ENCODE assay signal across 9 cellular contexts in genomic region chr12:50507930-50508329, GRCh38. TPM values are rescaled to one million over a fixed set of nuclear protein-coding genes. Genes with fewer than 3 reads are reported as not detected.
DNase-seq lines count a peak whose midpoint lies in the region; ATAC-seq, FAIRE-seq and TF ChIP-seq lines count a peak whose summit lies in the region.
"Had no signal": no experiment of that assay in that cellular context is flagged by ENCODE, and none has a peak within 500 bp of the region (broad histone marks: within the 10 kb centered on the region; RNA-seq: fewer than 3 reads in every experiment).

No MANE protein-coding gene starts in this region.

- H3K9me3 Mint-ChIP-seq in CD14-positive monocyte, result peaks cover 0 to 2% (median 0%) of the 10 kb centered on the region in 7 donors
- H3K9me3 Mint-ChIP-seq in IgD-negative memory B cell, result no peaks in the 10 kb centered on the region
- no peaks in the 10 kb centered on the region for H3K9me3 Mint-ChIP-seq in naive thymus-derived CD8-positive, alpha-beta T cell

- H3K36me3 ChIP-seq in bronchial epithelial cell (ENCODE audit: control insufficient read depth, insufficient read depth, low read length), result no peaks in the 10 kb centered on the region

- no peak for FAIRE-seq in bronchial epithelial cell (lab: Jason Lieb, UNC)

- no peak overlapping the region for H3K4me3 ChIP-seq in bronchial epithelial cell (ENCODE audit: low read depth, low read length)

- no peak for TF ChIP-seq CTCF in CD14-positive monocyte (IDR thresholded peaks at IDR 0.05)
- TF ChIP-seq CTCF in bronchial epithelial cell (IDR thresholded peaks at IDR 0.05; ENCODE audit: insufficient read depth, low read length, severe bottlenecking), result no peak

- peaks cover 50% of the 10 kb centered on the region for H3K4me1 Mint-ChIP-seq in CD14-positive monocyte
- peaks cover 32 to 48% (median 41%) of the 10 kb centered on the region in 3 donors for H3K4me1 Mint-ChIP-seq in IgD-negative memory B cell
- H3K4me1 Mint-ChIP-seq in naive thymus-derived CD8-positive, alpha-beta T cell, result peaks cover 34 to 68% (median 54%) of the 10 kb centered on the region in 4 donors

- H3K27ac Mint-ChIP-seq in CD14-positive monocyte, result peak overlapping the region in 6 of 7 donors; percentile 35 to 84 (median 62)
- peak overlapping the region in 2 of 3 donors; percentile 36 to 42 for H3K27ac Mint-ChIP-seq in IgD-negative memory B cell
- peak overlapping the region; percentile 72 to 95 (median 93) for H3K27ac Mint-ChIP-seq in naive thymus-derived CD8-positive, alpha-beta T cell

- no peak for DNase-seq in CD14-positive monocyte (ENCODE audit: low spot score)
- peak; percentile 21 for DNase-seq in bronchial epithelial cell (ENCODE audit: low read depth)
- DNase-seq in naive thymus-derived CD8-positive, alpha-beta T cell, result peak in 5 of 10 donors; percentile 15 to 49 (median 27)
- DNase-seq in HUDEP-2 (lab: John Stamatoyannopoulos, UW; ENCODE audit: unreplicated experiment in 76 of 76), result no peak
- DNase-seq in glomerular visceral epithelial cell (ENCODE audit: extremely low spot score), result no peak
- DNase-seq: left ventricle myocardium superior had no signal

- H3K36me3 Mint-ChIP-seq in CD14-positive monocyte, result no peaks in the 10 kb centered on the region
- H3K36me3 Mint-ChIP-seq in IgD-negative memory B cell, result peaks cover 4% of the 10 kb centered on the region
- H3K36me3 Mint-ChIP-seq in naive thymus-derived CD8-positive, alpha-beta T cell, result no peaks in the 10 kb centered on the region

- H3K27me3 Mint-ChIP-seq in CD14-positive monocyte (ENCODE audit: low read depth in 3 of 3) (no peaks in the 10 kb centered on the region), IgD-negative memory B cell (no peaks in the 10 kb centered on the region)
- no peaks in the 10 kb centered on the region for H3K27me3 Mint-ChIP-seq in naive thymus-derived CD8-positive, alpha-beta T cell

- H3K27me3 ChIP-seq in bronchial epithelial cell (ENCODE audit: control insufficient read depth, insufficient read depth, low read length), result no peaks in the 10 kb centered on the region

- peak overlapping the region in 1 of 2 donors; percentile 35 for H3K4me3 Mint-ChIP-seq in CD14-positive monocyte
- peak overlapping the region; percentile 67 to 98 (median 78) for H3K4me3 Mint-ChIP-seq in IgD-negative memory B cell
- H3K4me3 Mint-ChIP-seq in naive thymus-derived CD8-positive, alpha-beta T cell, result peak overlapping the region; percentile 93 to 98 (median 96)

- ATAC-seq in naive thymus-derived CD8-positive, alpha-beta T cell, result peak; percentile 24 to 27
- ATAC-seq in GM21576 (IDR thresholded peaks at IDR 0.05; ENCODE audit: unreplicated experiment), result no peak
- no peak for ATAC-seq in HG03442 (IDR thresholded peaks at IDR 0.05; ENCODE audit: unreplicated experiment)
- ATAC-seq: left ventricle myocardium superior had no signal

- intact Hi-C loops in CD14-positive monocyte (cut with micrococcal nuclease), result loop anchor here in 1 of 2 donors (5.0 to 10.0 kb wide), 2 partner anchors 44 to 257 kb away; partner anchors contain the start of gene ATF1

- POLR2A ChIA-PET in naive thymus-derived CD8-positive, alpha-beta T cell (lab: Charles Lee), result interaction anchor here (0.7 to 4.5 kb wide), 10 partner anchors 10 to 936 kb away, joined by 3 to 23 read pairs (median 4); partner anchors contain the start of gene ATF1

RNA-seq across cellular contexts. Expression of gene DIP2B, which starts 3.1 kb away (rescaled TPM):
- 1 to 10 TPM; 3.5 to 6.5 TPM for polyA plus RNA-seq in CD14-positive monocyte
- 16.4 TPM for polyA plus RNA-seq in IgD-negative memory B cell
- total RNA-seq in bronchial epithelial cell, result 21.1 and 25.5 TPM in 2 replicates
- 10 to 100 TPM; 28.6 to 31.5 TPM for total RNA-seq in naive thymus-derived CD8-positive, alpha-beta T cell
- 10 to 100 TPM in 1 of 3 donors, 1 to 10 TPM in 2; 6.2 to 13.5 (median 9.4) TPM for polyA plus RNA-seq in naive thymus-derived CD8-positive, alpha-beta T cell

Comparison
In these comparisons a context has a peak if more than half of its experiments do, and no peak if none do; other contexts are left out.
1. H3K27ac Mint-ChIP-seq: peak in every context shown above with its lines; median percentile 93 in naive thymus-derived CD8-positive, alpha-beta T cell; 62 in CD14-positive monocyte; 39 in IgD-negative memory B cell.
2. ATAC-seq: peak in naive thymus-derived CD8-positive, alpha-beta T cell (2 of 2); none in GM21576 (single experiment) and HG03442 (single experiment).